Comparison of ENCODE assay signal across 7 cellular contexts in genomic region chr11:4610258-4610935, GRCh38. TPM values are rescaled to one million over a fixed set of nuclear protein-coding genes. Genes with fewer than 3 reads are reported as not detected.
DNase-seq lines count a peak whose midpoint lies in the region; ATAC-seq and TF ChIP-seq lines count a peak whose summit lies in the region.
"Had no signal": no experiment of that assay in that cellular context is flagged by ENCODE, and none has a peak within 500 bp of the region (broad histone marks: within the 10 kb centered on the region; RNA-seq: fewer than 3 reads in every experiment).

No MANE protein-coding gene starts in this region.

- no peak overlapping the region for H3K4me3 ChIP-seq in smooth muscle cell

- no peaks in the 10 kb centered on the region for H3F3A ChIP-seq in smooth muscle cell (ENCODE audit: low read depth)

- H3K27me3 ChIP-seq in smooth muscle cell (ENCODE audit: low read depth): no peaks in the 10 kb centered on the region

- H3K79me2 ChIP-seq in smooth muscle cell (ENCODE audit: low read depth): no peaks in the 10 kb centered on the region

- TF ChIP-seq CTCF in smooth muscle cell (IDR thresholded peaks at IDR 0.05; ENCODE audit: borderline replicate concordance, insufficient read depth, poor library complexity, severe bottlenecking) (no peak), GM20000 (IDR thresholded peaks at IDR 0.05; ENCODE audit: extremely low read depth, missing control alignments) (no peak)

- no peaks in the 10 kb centered on the region for H3K9me3 Mint-ChIP-seq in activated CD4-positive, alpha-beta T cell treated with anti-CD3 and anti-CD28 coated beads, Interleukin-2, amount 10 ng/mL, durations not matched to agents 7 days and 5 days
- no peaks in the 10 kb centered on the region for H3K9me3 Mint-ChIP-seq in activated naive CD8-positive, alpha-beta T cell treated with anti-CD3 and anti-CD28 coated beads, Interleukin-2, amount 10 ng/mL, durations not matched to agents 7 days and 5 days

- POLR2A ChIA-PET in activated CD4-positive, alpha-beta T cell treated with anti-CD3 and anti-CD28 coated beads, Interleukin-2, amount 10 ng/mL, durations not matched to agents 7 days and 5 days (lab: Charles Lee): interaction anchor here (0.8 kb wide), 1 partner anchor 28 kb away, joined by 4 read pairs; no protein-coding TSS in a partner anchor
- POLR2A ChIA-PET in activated naive CD8-positive, alpha-beta T cell treated with anti-CD3 and anti-CD28 coated beads, Interleukin-2, amount 10 ng/mL, durations not matched to agents 7 days and 5 days (lab: Charles Lee): no interaction called here

- no peak overlapping the region for H3K4me2 ChIP-seq in smooth muscle cell

- peak overlapping the region; percentile 83 for H3K27ac Mint-ChIP-seq in activated CD4-positive, alpha-beta T cell treated with anti-CD3 and anti-CD28 coated beads, Interleukin-2, amount 10 ng/mL, durations not matched to agents 7 days and 5 days
- peak overlapping the region; percentile 76 for H3K27ac Mint-ChIP-seq in activated naive CD8-positive, alpha-beta T cell treated with anti-CD3 and anti-CD28 coated beads, Interleukin-2, amount 10 ng/mL, durations not matched to agents 7 days and 5 days

- H3K36me3 ChIP-seq in smooth muscle cell (ENCODE audit: low read depth): no peaks in the 10 kb centered on the region

- peak; percentile 33 for DNase-seq in activated CD4-positive, alpha-beta T cell treated with anti-CD3 and anti-CD28 coated beads, Interleukin-2, amount 10 ng/mL, durations not matched to agents 7 days and 5 days
- DNase-seq in activated CD4-positive, alpha-beta T cell treated with anti-CD3 and anti-CD28 coated beads for 1 hour: no peak
- no peak for DNase-seq in activated naive CD8-positive, alpha-beta T cell treated with anti-CD3 and anti-CD28 coated beads, Interleukin-2, amount 10 ng/mL, durations not matched to agents 7 days and 5 days
- DNase-seq in smooth muscle cell (lab: John Stamatoyannopoulos, UW; ENCODE audit: unreplicated experiment) (no peak), GM20000 (ENCODE audit: low spot score) (no peak)

- ATAC-seq in activated naive CD8-positive, alpha-beta T cell treated with anti-CD3 and anti-CD28 coated beads, Interleukin-2, amount 10 ng/mL, durations not matched to agents 7 days and 5 days (ENCODE audit: low read depth): no peak
- no peak for ATAC-seq in HG03039 (IDR thresholded peaks at IDR 0.05; ENCODE audit: unreplicated experiment)

- H3K4me1 ChIP-seq in smooth muscle cell (ENCODE audit: low read depth): peaks cover 4% of the 10 kb centered on the region

- peaks cover 37% of the 10 kb centered on the region for H3K4me1 Mint-ChIP-seq in activated CD4-positive, alpha-beta T cell treated with anti-CD3 and anti-CD28 coated beads, Interleukin-2, amount 10 ng/mL, durations not matched to agents 7 days and 5 days
- peaks cover 29% of the 10 kb centered on the region for H3K4me1 Mint-ChIP-seq in activated naive CD8-positive, alpha-beta T cell treated with anti-CD3 and anti-CD28 coated beads, Interleukin-2, amount 10 ng/mL, durations not matched to agents 7 days and 5 days

- peak overlapping the region; percentile 41 for H3K4me3 Mint-ChIP-seq in activated CD4-positive, alpha-beta T cell treated with anti-CD3 and anti-CD28 coated beads, Interleukin-2, amount 10 ng/mL, durations not matched to agents 7 days and 5 days
- H3K4me3 Mint-ChIP-seq in activated naive CD8-positive, alpha-beta T cell treated with anti-CD3 and anti-CD28 coated beads, Interleukin-2, amount 10 ng/mL, durations not matched to agents 7 days and 5 days: peak overlapping the region; percentile 75

- H3K27me3 Mint-ChIP-seq in activated CD4-positive, alpha-beta T cell treated with anti-CD3 and anti-CD28 coated beads, Interleukin-2, amount 10 ng/mL, durations not matched to agents 7 days and 5 days: peaks cover 6% of the 10 kb centered on the region
- H3K27me3 Mint-ChIP-seq in activated naive CD8-positive, alpha-beta T cell treated with anti-CD3 and anti-CD28 coated beads, Interleukin-2, amount 10 ng/mL, durations not matched to agents 7 days and 5 days: peaks cover 4% of the 10 kb centered on the region

- H3K27ac ChIP-seq in smooth muscle cell (ENCODE audit: low read depth): no peak overlapping the region

- no peak overlapping the region for H3K9ac ChIP-seq in smooth muscle cell (ENCODE audit: low read depth)

- H4K20me1 ChIP-seq in smooth muscle cell (ENCODE audit: low read depth): no peaks in the 10 kb centered on the region

- 44% methylated on average over 3 of the region's 3 CpGs for WGBS in smooth muscle cell (ENCODE audit: low lambda C conversion rate)

- CTCF ChIA-PET in activated CD4-positive, alpha-beta T cell treated with anti-CD3 and anti-CD28 coated beads, Interleukin-2, amount 10 ng/mL, durations not matched to agents 7 days and 5 days (lab: Charles Lee): no interaction called here

- H2AFZ ChIP-seq in smooth muscle cell (ENCODE audit: low read depth): peak overlapping the region; percentile 88

- H3K9me3 ChIP-seq in smooth muscle cell (replicated peaks; ENCODE audit: low read depth): no peaks in the 10 kb centered on the region

- H3K36me3 Mint-ChIP-seq in activated CD4-positive, alpha-beta T cell treated with anti-CD3 and anti-CD28 coated beads, Interleukin-2, amount 10 ng/mL, durations not matched to agents 7 days and 5 days (ENCODE audit: low read depth): peaks cover 2% of the 10 kb centered on the region
- no peaks in the 10 kb centered on the region for H3K36me3 Mint-ChIP-seq in activated naive CD8-positive, alpha-beta T cell treated with anti-CD3 and anti-CD28 coated beads, Interleukin-2, amount 10 ng/mL, durations not matched to agents 7 days and 5 days

RNA-seq across cellular contexts. Expression of gene TRIM68, which starts 2.4 kb away (rescaled TPM):
- total RNA-seq in activated CD4-positive, alpha-beta T cell treated with anti-CD3 and anti-CD28 coated beads, Interleukin-2, amount 10 ng/mL, durations not matched to agents 7 days and 5 days: 10 to 100 TPM; 13.4 to 15.4 TPM
- 10 to 100 TPM; 17.7 to 21.4 TPM for total RNA-seq in activated naive CD8-positive, alpha-beta T cell treated with anti-CD3 and anti-CD28 coated beads, Interleukin-2, amount 10 ng/mL, durations not matched to agents 7 days and 5 days
- total RNA-seq in smooth muscle cell: 10.7 and 18.9 TPM in 2 replicates
- 7.8 and 10.7 TPM in 2 replicates for polyA plus RNA-seq in smooth muscle cell

RNA-seq across cellular contexts. Expression of gene OR52I1, which starts 16.6 kb away (rescaled TPM):
- not detected for total RNA-seq in activated CD4-positive, alpha-beta T cell treated with anti-CD3 and anti-CD28 coated beads, Interleukin-2, amount 10 ng/mL, durations not matched to agents 7 days and 5 days
- not detected for total RNA-seq in activated naive CD8-positive, alpha-beta T cell treated with anti-CD3 and anti-CD28 coated beads, Interleukin-2, amount 10 ng/mL, durations not matched to agents 7 days and 5 days
- total RNA-seq in smooth muscle cell: not detected in 2 replicates
- not detected in 2 replicates for polyA plus RNA-seq in smooth muscle cell
- total RNA-seq: myocyte had no signal

RNA-seq across cellular contexts. Expression of gene OR51D1, which starts 26.9 kb away (rescaled TPM):
- not detected for total RNA-seq in activated CD4-positive, alpha-beta T cell treated with anti-CD3 and anti-CD28 coated beads, Interleukin-2, amount 10 ng/mL, durations not matched to agents 7 days and 5 days
- not detected for total RNA-seq in activated naive CD8-positive, alpha-beta T cell treated with anti-CD3 and anti-CD28 coated beads, Interleukin-2, amount 10 ng/mL, durations not matched to agents 7 days and 5 days
- not detected in 2 replicates for total RNA-seq in smooth muscle cell
- polyA plus RNA-seq in smooth muscle cell: not detected in 2 replicates
- total RNA-seq: myocyte had no signal

RNA-seq across cellular contexts. Expression of gene OR52I2, which starts 28.9 kb away (rescaled TPM):
- total RNA-seq in activated CD4-positive, alpha-beta T cell treated with anti-CD3 and anti-CD28 coated beads, Interleukin-2, amount 10 ng/mL, durations not matched to agents 7 days and 5 days: not detected
- not detected for total RNA-seq in activated naive CD8-positive, alpha-beta T cell treated with anti-CD3 and anti-CD28 coated beads, Interleukin-2, amount 10 ng/mL, durations not matched to agents 7 days and 5 days
- not detected in 2 replicates for total RNA-seq in smooth muscle cell
- 0.02 TPM in 1 of 2 replicates, not detected in the other for polyA plus RNA-seq in smooth muscle cell
- total RNA-seq: myocyte had no signal

RNA-seq across cellular contexts. Expression of gene OR51E1, which starts 33.4 kb away (rescaled TPM):
- total RNA-seq in activated CD4-positive, alpha-beta T cell treated with anti-CD3 and anti-CD28 coated beads, Interleukin-2, amount 10 ng/mL, durations not matched to agents 7 days and 5 days: not detected
- not detected for total RNA-seq in activated naive CD8-positive, alpha-beta T cell treated with anti-CD3 and anti-CD28 coated beads, Interleukin-2, amount 10 ng/mL, durations not matched to agents 7 days and 5 days
- total RNA-seq in smooth muscle cell: not detected in 2 replicates
- not detected in 2 replicates for polyA plus RNA-seq in smooth muscle cell
- total RNA-seq: myocyte had no signal
